In genomic region chr7:122455108-122455507, GRCh38 we compare ENCODE assay signal across 20 cellular contexts.
DNase-seq lines count a peak whose midpoint lies in the region; ATAC-seq, FAIRE-seq and TF ChIP-seq lines count a peak whose summit lies in the region.
"Had no signal": no experiment of that assay in that cellular context is flagged by ENCODE, and none has a peak within 500 bp of the region (broad histone marks: within the 10 kb centered on the region; RNA-seq: fewer than 3 reads in every experiment).

No MANE protein-coding gene starts in this region.

- TF ChIP-seq POLR2A in K562 (conservative IDR thresholded peaks at IDR 0.05), result no peak

- H4K8ac ChIP-seq in H9 (replicated peaks; ENCODE audit: insufficient read length, low read depth, low read length), result no peak overlapping the region
- H4K8ac ChIP-seq in neuronal stem cell (ENCODE audit: low read depth, low read length), result no peak overlapping the region

- no peak overlapping the region for H3K4me2 ChIP-seq in H9 (ENCODE audit: insufficient read depth, insufficient read length, low read length)
- H3K4me2 ChIP-seq in K562 (ENCODE audit: insufficient read depth, low read length), result no peak overlapping the region
- H3K4me2 ChIP-seq in neuronal stem cell (ENCODE audit: insufficient read depth, low read length, poor library complexity, severe bottlenecking), result no peak overlapping the region

- H3K27me3 ChIP-seq in H9 (ENCODE audit: insufficient read depth, low read length) (no peaks in the 10 kb centered on the region), K562 (ENCODE audit: control insufficient read depth in 2 of 2, insufficient read depth in 2 of 2, low read length in 2 of 2) (no peaks in the 10 kb centered on the region), neuronal stem cell (ENCODE audit: control insufficient read depth in 3 of 3, insufficient read depth in 3 of 3, low read depth in 1 of 3, low read length in 3 of 3) (no peaks in the 10 kb centered on the region)
- H3K27me3 ChIP-seq: MG63, Peyer's patch had no signal

- H3T11ph ChIP-seq in H9 (ENCODE audit: low read length), result no peak overlapping the region

- H2BK5ac ChIP-seq in H9 (ENCODE audit: insufficient read length, low read length), result peak overlapping the region; percentile 69
- no peak overlapping the region for H2BK5ac ChIP-seq in neuronal stem cell (ENCODE audit: low read length)

- H3K23me2 ChIP-seq in H9 (ENCODE audit: insufficient read length, low read depth, low read length, poor library complexity, severe bottlenecking), result no peaks in the 10 kb centered on the region

- no peaks in the 10 kb centered on the region for H3K79me1 ChIP-seq in H9 (ENCODE audit: insufficient read depth, low read depth, low read length, poor library complexity, severe bottlenecking)
- H3K79me1 ChIP-seq in neuronal stem cell (ENCODE audit: low read depth, low read length), result no peaks in the 10 kb centered on the region

- H3K36me3 ChIP-seq in K562 (ENCODE audit: control insufficient read depth, insufficient read depth, low read length) (no peaks in the 10 kb centered on the region), neuronal stem cell (replicated peaks in 1 of 2; ENCODE audit: control insufficient read depth in 2 of 2, insufficient read depth in 2 of 2, low read length in 2 of 2) (no peaks in the 10 kb centered on the region)
- H3K36me3 ChIP-seq: MG63, Peyer's patch had no signal

- no peak overlapping the region for H3K4me3 Mint-ChIP-seq in H9

- H2AFZ ChIP-seq in H9 (ENCODE audit: low read length) (peak overlapping the region; percentile 16), K562 (ENCODE audit: low read depth, low read length) (no peak overlapping the region), neuronal stem cell (ENCODE audit: low read length) (no peak overlapping the region)

- H3K27ac Mint-ChIP-seq in H9, result peak overlapping the region; percentile 55 to 86 (median 83); a peak in 6 of 7 replicates

- peak overlapping the region; percentile 26 for H3K27ac ChIP-seq in H9 (ENCODE audit: insufficient read length, low read depth, low read length)
- H3K27ac ChIP-seq in K562 (ENCODE audit: extremely low read depth, low read depth, low read length), result no peak overlapping the region
- H3K27ac ChIP-seq in neuronal stem cell (replicated peaks; ENCODE audit: low read length), result peak overlapping the region; percentile 11
- H3K27ac ChIP-seq: Peyer's patch, SK-N-MC had no signal

- H2AK5ac ChIP-seq in H9 (ENCODE audit: insufficient read length, low read length), result no peak overlapping the region
- no peak overlapping the region for H2AK5ac ChIP-seq in neuronal stem cell (ENCODE audit: low read depth, low read length)

- no peak overlapping the region for H2BK20ac ChIP-seq in H9 (ENCODE audit: low read depth, low read length, poor library complexity, severe bottlenecking)

- DNase-seq in NCI-H2171 treated with DMSO at 0.1 percent for 48 hours (lab: John Stamatoyannopoulos, UW) (peak; percentile 66), NCI-H2171 (lab: John Stamatoyannopoulos, UW) (no peak), H9 (no peak), K562 (ENCODE audit: extremely low read depth in 1 of 4, low spot score in 3 of 4) (no peak), neuronal stem cell (ENCODE audit: low spot score) (no peak), glomerular visceral epithelial cell (ENCODE audit: extremely low spot score) (no peak), HT-29 (ENCODE audit: low spot score) (no peak)
- DNase-seq: 8988T, KG1, MG63, NCI-H2029, NCI-H345, NCI-H524 treated with DMSO at 0.1 percent for 48 hours, Peyer's patch, SIG-M5 had no signal

- no peak for TF ChIP-seq CTCF in H9 (conservative IDR thresholded peaks at IDR 0.05)
- no peak for TF ChIP-seq CTCF in K562 (IDR thresholded peaks at IDR 0.05 in 2 of 3, conservative IDR thresholded peaks at IDR 0.05 in 1 of 3; ENCODE audit: insufficient read depth in 2 of 3, low read depth in 1 of 3, low read length in 3 of 3)

- no peak overlapping the region for H3K56ac ChIP-seq in H9 (ENCODE audit: insufficient read length, low read depth, low read length)

- ATAC-seq in K562 (no peak), GM18519 (IDR thresholded peaks at IDR 0.05; ENCODE audit: low FRiP score, unreplicated experiment) (no peak)

- H3K9ac ChIP-seq in H9 (ENCODE audit: extremely low read depth, insufficient read length, low read length), result no peak overlapping the region
- H3K9ac ChIP-seq in K562 (ENCODE audit: insufficient read depth in 1 of 2, low read depth in 2 of 2, low read length in 2 of 2), result no peak overlapping the region
- no peak overlapping the region for H3K9ac ChIP-seq in neuronal stem cell (ENCODE audit: low read depth, low read length, poor library complexity)

- H3K4me1 ChIP-seq in H9 (ENCODE audit: insufficient read depth, low read length) (peaks cover 13% of the 10 kb centered on the region), K562 (replicated peaks in 1 of 2; ENCODE audit: control insufficient read depth in 2 of 2, insufficient read depth in 2 of 2, low read length in 2 of 2) (no peaks in the 10 kb centered on the region), neuronal stem cell (ENCODE audit: control insufficient read depth in 2 of 2, insufficient read depth in 1 of 2, low read depth in 1 of 2, low read length in 2 of 2) (peaks cover 0 to 7% of the 10 kb centered on the region in 2 donors)
- H3K4me1 ChIP-seq: Peyer's patch had no signal

- no peak for TF ChIP-seq RAD21 in K562 (CRISPR knock-in tag; conservative IDR thresholded peaks at IDR 0.05 in 1 of 2, IDR thresholded peaks at IDR 0.05 in 1 of 2)

- peaks cover 33 to 35% of the 10 kb centered on the region in 2 experiments for H3K4me1 Mint-ChIP-seq in H9

- H3K9me3 ChIP-seq in H9 (ENCODE audit: control insufficient read depth, low read depth, low read length) (no peaks in the 10 kb centered on the region), K562 (replicated peaks; ENCODE audit: control insufficient read depth, insufficient read depth, low read depth, low read length) (no peaks in the 10 kb centered on the region), neuronal stem cell (replicated peaks in 1 of 2; ENCODE audit: control insufficient read depth in 2 of 2, insufficient read depth in 1 of 2, low read depth in 1 of 2, low read length in 2 of 2) (no peaks in the 10 kb centered on the region)
- H3K9me3 ChIP-seq: MG63, Peyer's patch had no signal

- no TSS peak for BruUV-seq in K562 (replicated peaks; lab: Mats Ljungman, UMichigan)

- no peak overlapping the region for H4K91ac ChIP-seq in H9 (ENCODE audit: insufficient read length, low read depth, low read length)
- no peak overlapping the region for H4K91ac ChIP-seq in neuronal stem cell (ENCODE audit: low read depth, low read length, poor library complexity)

- FAIRE-seq in K562 (lab: Jason Lieb, UNC), result no peak
- FAIRE-seq: D721Med, G401.6, H54 had no signal

- peak overlapping the region; percentile 88 for H4K5ac ChIP-seq in H9 (ENCODE audit: insufficient read length, low read depth, low read length)

- no peak overlapping the region for H3K14ac ChIP-seq in H9 (ENCODE audit: insufficient read depth, low read length)
- H3K14ac ChIP-seq in neuronal stem cell (ENCODE audit: low read length), result peak overlapping the region; percentile 76

- no peak overlapping the region for H2BK15ac ChIP-seq in H9 (ENCODE audit: low read depth, low read length)
- H2BK15ac ChIP-seq in neuronal stem cell (ENCODE audit: low read length), result no peak overlapping the region

- CTCF ChIA-PET in K562 (lab: Yijun Ruan, JAX; ENCODE audit: low intra/inter-chr PET ratio), result no interaction called here

- H3K4me3 ChIP-seq in K562 (no peak overlapping the region), neuronal stem cell (ENCODE audit: low read length in 2 of 2) (no peak overlapping the region)
- H3K4me3 ChIP-seq: MG63, Peyer's patch, SK-N-MC had no signal

- H3K79me2 ChIP-seq in H9 (ENCODE audit: insufficient read depth, low read length) (no peaks in the 10 kb centered on the region), K562 (ENCODE audit: control insufficient read depth, insufficient read depth, low read length) (no peaks in the 10 kb centered on the region)

- H3K4ac ChIP-seq in H9 (ENCODE audit: low read depth, low read length), result no peak overlapping the region
- H3K4ac ChIP-seq in neuronal stem cell (ENCODE audit: low read length), result no peak overlapping the region

- no peak overlapping the region for H3K18ac ChIP-seq in H9 (ENCODE audit: insufficient read length, low read depth, low read length)
- peak overlapping the region; percentile 5 for H3K18ac ChIP-seq in neuronal stem cell (ENCODE audit: low read length)

- H2BK120ac ChIP-seq in H9 (ENCODE audit: low read depth, low read length, poor library complexity, severe bottlenecking) (no peak overlapping the region), neuronal stem cell (ENCODE audit: low read depth, low read length) (no peak overlapping the region)

- intact Hi-C loops in K562 (cut with micrococcal nuclease), result no loop called here

- H4K20me1 ChIP-seq in H9 (ENCODE audit: control insufficient read depth, insufficient read depth, insufficient read length), result no peaks in the 10 kb centered on the region
- H4K20me1 ChIP-seq in K562 (replicated peaks; ENCODE audit: control insufficient read depth, insufficient read depth, low read length), result no peaks in the 10 kb centered on the region

- H3K9me1 ChIP-seq in K562 (ENCODE audit: control insufficient read depth, insufficient read depth, low read length), result no peaks in the 10 kb centered on the region

- no peaks in the 10 kb centered on the region for H3K27me3 Mint-ChIP-seq in H9 (ENCODE audit: low read depth)

- POLR2A ChIA-PET in K562 (lab: Yijun Ruan, JAX), result no interaction called here

- H2BK12ac ChIP-seq in H9 (ENCODE audit: insufficient read length, low read depth, low read length) (no peak overlapping the region), neuronal stem cell (ENCODE audit: low read length) (peak overlapping the region; percentile 75)

- H3K36me3 Mint-ChIP-seq in H9 (ENCODE audit: insufficient read depth in 1 of 3, low read depth in 3 of 3), result no peaks in the 10 kb centered on the region

- H3K9me3 Mint-ChIP-seq in H9, result no peaks in the 10 kb centered on the region

- no peak for TF ChIP-seq EP300 in K562 (IDR thresholded peaks at IDR 0.05; ENCODE audit: low read length)

- H3K23ac ChIP-seq in H9 (ENCODE audit: insufficient read length, low read depth, low read length) (no peak overlapping the region), neuronal stem cell (ENCODE audit: low read depth, low read length, poor library complexity) (no peak overlapping the region)

- in situ Hi-C loops in K562 (cut with MboI), result no loop called here

TF ChIP-seq in K562, 482 proteins besides CTCF, POLR2A, EP300 and RAD21:
- TF ChIP-seq ZNF239 (CRISPR knock-in tag; IDR thresholded peaks at IDR 0.05) (no peak), CREB1 (IDR thresholded peaks at IDR 0.05) (no peak), CREB1 (CRISPR knock-in tag; IDR thresholded peaks at IDR 0.05) (no peak), ZNF644 (tag; IDR thresholded peaks at IDR 0.05; ENCODE audit: low read depth) (no peak), MAFG (tag; conservative IDR thresholded peaks at IDR 0.05) (peak; percentile 31; the same call in 1 of the 2 replicates), CCAR2 (IDR thresholded peaks at IDR 0.05; ENCODE audit: low read depth, low read length) (no peak), ATF1 (CRISPR knock-in tag; IDR thresholded peaks at IDR 0.05) (no peak), ATF1 (tag; IDR thresholded peaks at IDR 0.05) (no peak), SRF (CRISPR knock-in tag; IDR thresholded peaks at IDR 0.05) (no peak), NFE2 (IDR thresholded peaks at IDR 0.05; ENCODE audit: low read depth) (peak; percentile 20; the same call in 1 of the 2 replicates)
